3 cellular contexts compared by ENCODE assay signal in genomic region chr11:132020001-132020400, GRCh38.
TF ChIP-seq lines count a peak whose summit lies in the region.

No MANE protein-coding gene starts in this region.

TF ChIP-seq in HEK293, 187 proteins besides CTCF, POLR2A, EP300 and RAD21:
- TF ChIP-seq PRDM6 (tag by site-specific recombination; IDR thresholded peaks at IDR 0.05) (no peak), ZNF146 (tag by site-specific recombination; IDR thresholded peaks at IDR 0.05) (peak; percentile 47; the same call in 1 of the 2 replicates)

TF ChIP-seq in WTC11, 78 proteins besides CTCF, POLR2A, EP300 and RAD21 (continued from another document):
- TF ChIP-seq SMAD3 (CRISPR knock-in tag; IDR thresholded peaks at IDR 0.05; ENCODE audit: borderline replicate concordance) (no peak), SMAD4 (CRISPR knock-in tag; IDR thresholded peaks at IDR 0.05) (no peak), EMX1 (CRISPR knock-in tag; IDR thresholded peaks at IDR 0.05) (no peak), GTF2I (CRISPR knock-in tag; conservative IDR thresholded peaks at IDR 0.05) (peak; percentile 54; the same call in 1 of the 2 replicates), ZNF396 (CRISPR knock-in tag; IDR thresholded peaks at IDR 0.05; ENCODE audit: borderline replicate concordance) (0 out of 2 replicates have a peak, but pooled peaks have one; percentile 38), ZSCAN18 (CRISPR knock-in tag; IDR thresholded peaks at IDR 0.05) (no peak), ZNF281 (CRISPR knock-in tag; IDR thresholded peaks at IDR 0.05) (no peak)

TF ChIP-seq in H1, 55 proteins besides CTCF, POLR2A, EP300 and RAD21 (continued from another document):
- TF ChIP-seq SIX5 (IDR thresholded peaks at IDR 0.05; ENCODE audit: low read depth, low read length) (no peak), CREB1 (IDR thresholded peaks at IDR 0.05) (no peak), TAF7 (optimal IDR thresholded peaks at IDR 0.05; ENCODE audit: borderline replicate concordance, low read depth, low read length) (no peak), ATF3 (IDR thresholded peaks at IDR 0.05; ENCODE audit: insufficient read depth, low read depth, low read length) (no peak), CBX5 (IDR thresholded peaks at IDR 0.05; ENCODE audit: low read depth, low read length) (no peak), KDM1A (IDR thresholded peaks at IDR 0.05; ENCODE audit: borderline replicate concordance, low read length) (peak; percentile 84)
